ENCODE assay signal across 8 cellular contexts in genomic region chr15:70512772-70513362, GRCh38.
A peak's percentile ranks its signal among the peaks of the same experiment; 100 is the strongest.
DNase-seq lines count a peak whose midpoint lies in the region; ATAC-seq and TF ChIP-seq lines count a peak whose summit lies in the region.

No MANE protein-coding gene starts in this region.

- no peaks in the 10 kb centered on the region for H3K79me2 ChIP-seq in neural progenitor cell (ENCODE audit: low read depth)

- no peak overlapping the region for H3K27ac ChIP-seq in neural progenitor cell

- H3K9ac ChIP-seq in neural progenitor cell: no peak overlapping the region

- no TSS peak for BruUV-seq in Caco-2 (replicated peaks; lab: Mats Ljungman, UMichigan)

- H3K4me2 ChIP-seq in neural progenitor cell: no peak overlapping the region

- POLR2A ChIA-PET in Caco-2 (lab: Charles Lee): no interaction called here

- H3K9me3 Mint-ChIP-seq in Caco-2 (ENCODE audit: unreplicated experiment) (peaks cover 27% of the 10 kb centered on the region), endothelial cell (ENCODE audit: unreplicated experiment) (peaks cover 6% of the 10 kb centered on the region), neural progenitor cell (peaks cover 23% of the 10 kb centered on the region)

- no peak overlapping the region for H3K4me3 Mint-ChIP-seq in Caco-2 (ENCODE audit: unreplicated experiment)
- no peak overlapping the region for H3K4me3 Mint-ChIP-seq in endothelial cell (ENCODE audit: unreplicated experiment)
- no peak overlapping the region for H3K4me3 Mint-ChIP-seq in neural progenitor cell

- H3K4me3 ChIP-seq in Caco-2 (ENCODE audit: low read depth, low read length) (no peak overlapping the region), neural progenitor cell (no peak overlapping the region)

- CTCF ChIA-PET in Caco-2 (lab: Charles Lee): no interaction called here

- H3K27me3 ChIP-seq in Caco-2 (replicated peaks; ENCODE audit: control insufficient read depth, insufficient read depth, low read length): no peaks in the 10 kb centered on the region
- no peaks in the 10 kb centered on the region for H3K27me3 ChIP-seq in neural progenitor cell

- TF ChIP-seq CTCF in Caco-2 (IDR thresholded peaks at IDR 0.05; ENCODE audit: insufficient read depth in 1 of 2, low read depth in 1 of 2, low read length in 1 of 2, severe bottlenecking in 1 of 2, unreplicated experiment in 1 of 2) (peak; percentile 74 to 79), GM20000 (IDR thresholded peaks at IDR 0.05; ENCODE audit: extremely low read depth, missing control alignments) (peak; percentile 100), endothelial cell (IDR thresholded peaks at IDR 0.05; ENCODE audit: unreplicated experiment) (peak; percentile 65), neural progenitor cell (IDR thresholded peaks at IDR 0.05) (peak; percentile 75)

- intact Hi-C loops in Caco-2 (cut with micrococcal nuclease; ENCODE audit: unreplicated experiment): no loop called here

- ATAC-seq in HG03135 (IDR thresholded peaks at IDR 0.05; ENCODE audit: unreplicated experiment): no peak

- H3K4me1 Mint-ChIP-seq in Caco-2 (ENCODE audit: low read depth, unreplicated experiment) (peaks cover 24% of the 10 kb centered on the region), endothelial cell (ENCODE audit: unreplicated experiment) (peaks cover 12% of the 10 kb centered on the region), neural progenitor cell (peaks cover 18% of the 10 kb centered on the region)

- H4K20me1 ChIP-seq in neural progenitor cell (ENCODE audit: low read depth): no peaks in the 10 kb centered on the region

- H3K9me3 ChIP-seq in Caco-2: peaks cover 23% of the 10 kb centered on the region
- H3K9me3 ChIP-seq in neural progenitor cell (ENCODE audit: low read depth): no peaks in the 10 kb centered on the region

- no peaks in the 10 kb centered on the region for H3K27me3 Mint-ChIP-seq in Caco-2 (ENCODE audit: insufficient read depth, unreplicated experiment)
- peaks cover 7% of the 10 kb centered on the region for H3K27me3 Mint-ChIP-seq in endothelial cell (ENCODE audit: unreplicated experiment)
- H3K27me3 Mint-ChIP-seq in neural progenitor cell (ENCODE audit: insufficient read depth, low read depth): peaks cover 8% of the 10 kb centered on the region

- no peak overlapping the region for H2AFZ ChIP-seq in neural progenitor cell (replicated peaks)

- H3F3A ChIP-seq in neural progenitor cell (ENCODE audit: low read depth): no peaks in the 10 kb centered on the region

- H3K4me1 ChIP-seq in Caco-2 (peaks cover 28% of the 10 kb centered on the region), neural progenitor cell (no peaks in the 10 kb centered on the region)

- H3K36me3 Mint-ChIP-seq in Caco-2 (ENCODE audit: insufficient read depth, unreplicated experiment) (peaks cover 15% of the 10 kb centered on the region), endothelial cell (ENCODE audit: low read depth, unreplicated experiment) (peaks cover 6% of the 10 kb centered on the region), neural progenitor cell (no peaks in the 10 kb centered on the region)

- DNase-seq in Caco-2: peak; percentile 68 to 69
- DNase-seq in GM20000 (ENCODE audit: low spot score): peak; percentile 77
- DNase-seq in KG1 (lab: John Stamatoyannopoulos, UW): peak; percentile 34
- DNase-seq in UCSD-AML1 (lab: John Stamatoyannopoulos, UW; ENCODE audit: unreplicated experiment): peak; percentile 80
- peak; percentile 38 for DNase-seq in endothelial cell (ENCODE audit: low spot score)
- peak; percentile 76 for DNase-seq in neural progenitor cell (ENCODE audit: low spot score)
- DNase-seq in inferior parietal cortex (ENCODE audit: extremely low spot score): no peak

- H3K27ac Mint-ChIP-seq in Caco-2 (ENCODE audit: unreplicated experiment) (no peak overlapping the region), endothelial cell (ENCODE audit: unreplicated experiment) (no peak overlapping the region), neural progenitor cell (no peak overlapping the region)

- H3K36me3 ChIP-seq in Caco-2 (ENCODE audit: control insufficient read depth, insufficient read depth, low read length) (no peaks in the 10 kb centered on the region), neural progenitor cell (no peaks in the 10 kb centered on the region)
